Comparison of ENCODE assay signal across 21 cellular contexts in the genomic region with DNA sequence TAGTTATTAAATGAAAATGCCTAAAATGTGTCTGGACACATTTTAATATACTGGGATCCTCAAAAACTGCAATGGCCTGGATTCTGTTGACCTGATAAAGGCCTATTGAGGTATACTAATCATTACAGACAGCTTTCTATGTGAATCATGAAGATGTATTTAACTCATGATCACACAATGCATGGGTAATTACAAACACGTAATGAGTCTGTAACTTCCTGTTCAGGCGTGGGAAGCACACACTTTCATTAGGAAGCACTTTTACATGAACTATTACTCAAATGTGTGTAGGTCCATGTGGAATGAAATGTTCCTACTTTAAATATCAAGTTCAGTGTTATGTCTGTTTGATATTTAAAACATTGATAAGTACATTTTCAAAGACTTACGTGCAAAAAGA.
A peak's percentile ranks its signal among the peaks of the same experiment; 100 is the strongest.
DNase-seq lines count a peak whose midpoint lies in the region; ATAC-seq, FAIRE-seq and TF ChIP-seq lines count a peak whose summit lies in the region.
"Had no signal": no experiment of that assay in that cellular context is flagged by ENCODE, and none has a peak within 500 bp of the region (broad histone marks: within the 10 kb centered on the region; RNA-seq: fewer than 3 reads in every experiment).

No MANE protein-coding gene starts in this region.

- in situ Hi-C loops in GM12878 (cut with MboI), result no loop called here

- TF ChIP-seq CTCF in GM12878 (IDR thresholded peaks at IDR 0.05 in 2 of 3, conservative IDR thresholded peaks at IDR 0.05 in 1 of 3; ENCODE audit: control insufficient read depth in 2 of 3, extremely low read depth in 1 of 3, insufficient read depth in 1 of 3, low read depth in 3 of 3, low read length in 3 of 3) (no peak), epithelial cell of esophagus (IDR thresholded peaks at IDR 0.05; ENCODE audit: insufficient read depth, low read depth, low read length, missing control alignments) (no peak)

- no TSS peak for BruUV-seq in GM12878 (replicated peaks; lab: Mats Ljungman, UMichigan)

- no peaks in the 10 kb centered on the region for H3K9me3 ChIP-seq in GM12878 (replicated peaks; ENCODE audit: control insufficient read depth, insufficient read depth, low read length)

- 67% methylated on average over 3 of the region's 3 CpGs for whole genome bisulfite sequencing in GM12878 (ENCODE audit: insufficient coverage, insufficient replicate concordance, low lambda C conversion rate, missing lambda C conversion rate)

- no peak for TF ChIP-seq POLR2A in GM12878 (IDR thresholded peaks at IDR 0.05; ENCODE audit: low read depth, low read length)

- intact Hi-C loops in GM12878 (cut with micrococcal nuclease; ENCODE audit: unreplicated experiment), result no loop called here
- intact Hi-C loops in left cardiac atrium (cut with DNase I), result no loop called here

- no peak overlapping the region for H3K27ac ChIP-seq in GM12878 (ENCODE audit: control insufficient read depth, insufficient read depth)
- H3K27ac ChIP-seq: 22Rv1, A549, C4-2B had no signal

- H3K4me2 ChIP-seq in GM12878 (ENCODE audit: control insufficient read depth, insufficient read depth), result no peak overlapping the region
- H3K4me2 ChIP-seq: A549, GM23338 had no signal

- DNase-seq in DMS153 (lab: John Stamatoyannopoulos, UW) (peak; percentile 14), DMS153 treated with DMSO at 0.1 percent for 48 hours (lab: John Stamatoyannopoulos, UW; ENCODE audit: unreplicated experiment) (no peak), GM12878 (ENCODE audit: low read depth, low spot score) (no peak), epithelial cell of esophagus (ENCODE audit: low read depth) (peak; percentile 86), left cardiac atrium (no peak), inferior parietal cortex (ENCODE audit: extremely low spot score) (no peak)
- no peak for DNase-seq in stimulated activated CD4-positive, alpha-beta T cell treated with anti-CD3 and anti-CD28 coated beads, Interleukin-2, amount 100 ng/mL, for 24 hours
- DNase-seq in stimulated activated naive CD4-positive, alpha-beta T cell (lab: John Stamatoyannopoulos, UW), result no peak
- DNase-seq: AML-193; CD4-positive, alpha-beta T cell; DMS53; DND-41; HCEC 1CT had no signal

- H3K27me3 ChIP-seq in GM12878 (replicated peaks in 1 of 2; ENCODE audit: control insufficient read depth in 2 of 2, insufficient read depth in 2 of 2, low read length in 1 of 2), result no peaks in the 10 kb centered on the region

- no peaks in the 10 kb centered on the region for H3K4me1 ChIP-seq in GM12878 (ENCODE audit: control insufficient read depth, insufficient read depth, low read length)

- H3K4me3 ChIP-seq in GM12878, result no peak overlapping the region
- H3K4me3 ChIP-seq in epithelial cell of esophagus (ENCODE audit: low read length), result no peak overlapping the region
- H3K4me3 ChIP-seq: A549, GM23338 had no signal

- no peak for FAIRE-seq in GM12878 (lab: Jason Lieb, UNC)
- FAIRE-seq: A549, G401.6, GM12892, H54, HepG2 had no signal

- no peak overlapping the region for H2AFZ ChIP-seq in GM12878 (ENCODE audit: control insufficient read depth, low read depth, low read length)
- H2AFZ ChIP-seq: GM23338 had no signal

- ATAC-seq in GM12878 (peak; percentile 30; the same call in 1 of the 3 replicates), left cardiac atrium (no peak)
- ATAC-seq: A549, GM23338, HepG2 had no signal

- CTCF ChIA-PET in GM12878 (lab: Yijun Ruan, JAX), result interaction anchor here (1.5 kb wide), 1 partner anchor 51 kb away, joined by 4 read pairs; no protein-coding TSS in a partner anchor

- no peaks in the 10 kb centered on the region for H3K36me3 ChIP-seq in GM12878 (ENCODE audit: control insufficient read depth in 2 of 2, insufficient read depth in 2 of 2, low read length in 1 of 2)

- TF ChIP-seq RAD21 in GM12878 (IDR thresholded peaks at IDR 0.05; ENCODE audit: insufficient read depth, low read depth, low read length), result no peak

- TF ChIP-seq EP300 in GM12878 (IDR thresholded peaks at IDR 0.05; ENCODE audit: borderline replicate concordance in 1 of 2, control insufficient read depth in 1 of 2, low read depth in 2 of 2, low read length in 2 of 2), result no peak

- no peaks in the 10 kb centered on the region for H3K79me2 ChIP-seq in GM12878 (ENCODE audit: control insufficient read depth, insufficient read depth, low read length)

- no peaks in the 10 kb centered on the region for H4K20me1 ChIP-seq in GM12878 (ENCODE audit: control insufficient read depth, insufficient read depth)

- SMC1A ChIA-PET in GM12878 (lab: Charles Lee; ENCODE audit: uncharacterized antibody, unreplicated experiment), result interaction anchor here (0.6 to 2.3 kb wide), 4 partner anchors 14 to 100 kb away, joined by 3 to 8 read pairs (median 4); no protein-coding TSS in a partner anchor

- POLR2A ChIA-PET in GM12878 (lab: Charles Lee), result no interaction called here

- no peak overlapping the region for H3K9ac ChIP-seq in GM12878 (ENCODE audit: control insufficient read depth, insufficient read depth, low read length)

- RAD21 ChIA-PET in GM12878 (lab: Charles Lee; ENCODE audit: unreplicated experiment), result no interaction called here

TF ChIP-seq in GM12878, 131 proteins besides CTCF, POLR2A, EP300 and RAD21 (continues in another document):
- TF ChIP-seq, protein P1, sequence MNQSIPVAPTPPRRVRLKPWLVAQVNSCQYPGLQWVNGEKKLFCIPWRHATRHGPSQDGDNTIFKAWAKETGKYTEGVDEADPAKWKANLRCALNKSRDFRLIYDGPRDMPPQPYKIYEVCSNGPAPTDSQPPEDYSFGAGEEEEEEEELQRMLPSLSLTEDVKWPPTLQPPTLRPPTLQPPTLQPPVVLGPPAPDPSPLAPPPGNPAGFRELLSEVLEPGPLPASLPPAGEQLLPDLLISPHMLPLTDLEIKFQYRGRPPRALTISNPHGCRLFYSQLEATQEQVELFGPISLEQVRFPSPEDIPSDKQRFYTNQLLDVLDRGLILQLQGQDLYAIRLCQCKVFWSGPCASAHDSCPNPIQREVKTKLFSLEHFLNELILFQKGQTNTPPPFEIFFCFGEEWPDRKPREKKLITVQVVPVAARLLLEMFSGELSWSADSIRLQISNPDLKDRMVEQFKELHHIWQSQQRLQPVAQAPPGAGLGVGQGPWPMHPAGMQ (IDR thresholded peaks at IDR 0.05; ENCODE audit: borderline replicate concordance), result no peak
- TF ChIP-seq, protein P2, sequence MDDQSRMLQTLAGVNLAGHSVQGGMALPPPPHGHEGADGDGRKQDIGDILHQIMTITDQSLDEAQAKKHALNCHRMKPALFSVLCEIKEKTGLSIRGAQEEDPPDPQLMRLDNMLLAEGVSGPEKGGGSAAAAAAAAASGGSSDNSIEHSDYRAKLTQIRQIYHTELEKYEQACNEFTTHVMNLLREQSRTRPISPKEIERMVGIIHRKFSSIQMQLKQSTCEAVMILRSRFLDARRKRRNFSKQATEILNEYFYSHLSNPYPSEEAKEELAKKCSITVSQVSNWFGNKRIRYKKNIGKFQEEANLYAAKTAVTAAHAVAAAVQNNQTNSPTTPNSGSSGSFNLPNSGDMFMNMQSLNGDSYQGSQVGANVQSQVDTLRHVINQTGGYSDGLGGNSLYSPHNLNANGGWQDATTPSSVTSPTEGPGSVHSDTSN (IDR thresholded peaks at IDR 0.05; ENCODE audit: insufficient replicate concordance, low read depth, low read length), result no peak
- TF ChIP-seq RUNX3 (IDR thresholded peaks at IDR 0.05; ENCODE audit: low read length), result no peak
- no peak for TF ChIP-seq SIX5 (IDR thresholded peaks at IDR 0.05; ENCODE audit: low read depth, low read length, severe bottlenecking)
- TF ChIP-seq, protein P3, sequence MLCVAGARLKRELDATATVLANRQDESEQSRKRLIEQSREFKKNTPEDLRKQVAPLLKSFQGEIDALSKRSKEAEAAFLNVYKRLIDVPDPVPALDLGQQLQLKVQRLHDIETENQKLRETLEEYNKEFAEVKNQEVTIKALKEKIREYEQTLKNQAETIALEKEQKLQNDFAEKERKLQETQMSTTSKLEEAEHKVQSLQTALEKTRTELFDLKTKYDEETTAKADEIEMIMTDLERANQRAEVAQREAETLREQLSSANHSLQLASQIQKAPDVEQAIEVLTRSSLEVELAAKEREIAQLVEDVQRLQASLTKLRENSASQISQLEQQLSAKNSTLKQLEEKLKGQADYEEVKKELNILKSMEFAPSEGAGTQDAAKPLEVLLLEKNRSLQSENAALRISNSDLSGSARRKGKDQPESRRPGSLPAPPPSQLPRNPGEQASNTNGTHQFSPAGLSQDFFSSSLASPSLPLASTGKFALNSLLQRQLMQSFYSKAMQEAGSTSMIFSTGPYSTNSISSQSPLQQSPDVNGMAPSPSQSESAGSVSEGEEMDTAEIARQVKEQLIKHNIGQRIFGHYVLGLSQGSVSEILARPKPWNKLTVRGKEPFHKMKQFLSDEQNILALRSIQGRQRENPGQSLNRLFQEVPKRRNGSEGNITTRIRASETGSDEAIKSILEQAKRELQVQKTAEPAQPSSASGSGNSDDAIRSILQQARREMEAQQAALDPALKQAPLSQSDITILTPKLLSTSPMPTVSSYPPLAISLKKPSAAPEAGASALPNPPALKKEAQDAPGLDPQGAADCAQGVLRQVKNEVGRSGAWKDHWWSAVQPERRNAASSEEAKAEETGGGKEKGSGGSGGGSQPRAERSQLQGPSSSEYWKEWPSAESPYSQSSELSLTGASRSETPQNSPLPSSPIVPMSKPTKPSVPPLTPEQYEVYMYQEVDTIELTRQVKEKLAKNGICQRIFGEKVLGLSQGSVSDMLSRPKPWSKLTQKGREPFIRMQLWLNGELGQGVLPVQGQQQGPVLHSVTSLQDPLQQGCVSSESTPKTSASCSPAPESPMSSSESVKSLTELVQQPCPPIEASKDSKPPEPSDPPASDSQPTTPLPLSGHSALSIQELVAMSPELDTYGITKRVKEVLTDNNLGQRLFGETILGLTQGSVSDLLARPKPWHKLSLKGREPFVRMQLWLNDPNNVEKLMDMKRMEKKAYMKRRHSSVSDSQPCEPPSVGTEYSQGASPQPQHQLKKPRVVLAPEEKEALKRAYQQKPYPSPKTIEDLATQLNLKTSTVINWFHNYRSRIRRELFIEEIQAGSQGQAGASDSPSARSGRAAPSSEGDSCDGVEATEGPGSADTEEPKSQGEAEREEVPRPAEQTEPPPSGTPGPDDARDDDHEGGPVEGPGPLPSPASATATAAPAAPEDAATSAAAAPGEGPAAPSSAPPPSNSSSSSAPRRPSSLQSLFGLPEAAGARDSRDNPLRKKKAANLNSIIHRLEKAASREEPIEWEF (IDR thresholded peaks at IDR 0.05; ENCODE audit: insufficient replicate concordance, low read depth, low read length), result no peak
- TF ChIP-seq SMC3 (IDR thresholded peaks at IDR 0.05; ENCODE audit: borderline replicate concordance, low read length), result no peak
- TF ChIP-seq ZNF622 (IDR thresholded peaks at IDR 0.05), result no peak
- TF ChIP-seq RELA (IDR thresholded peaks at IDR 0.05; ENCODE audit: borderline replicate concordance, partially characterized antibody), result no peak
- TF ChIP-seq TAF1 (IDR thresholded peaks at IDR 0.05; ENCODE audit: borderline replicate concordance, low read depth, low read length), result no peak
- TF ChIP-seq ZNF274 (IDR thresholded peaks at IDR 0.05; ENCODE audit: insufficient read depth, insufficient read length), result no peak
- no peak for TF ChIP-seq IRF4 (IDR thresholded peaks at IDR 0.05; ENCODE audit: low read depth, low read length)
- TF ChIP-seq MEF2B (IDR thresholded peaks at IDR 0.05; ENCODE audit: partially characterized antibody, poor library complexity, severe bottlenecking), result no peak
- no peak for TF ChIP-seq HDAC2 (IDR thresholded peaks at IDR 0.05)

Comparison
In these comparisons a context has a peak if more than half of its experiments do, and no peak if none do; other contexts are left out.
1. DNase-seq: peak in DMS153 (single experiment) and epithelial cell of esophagus (single experiment); none in DMS153 treated with DMSO at 0.1 percent for 48 hours (single experiment), GM12878 (single experiment), left cardiac atrium (single experiment), stimulated activated CD4-positive, alpha-beta T cell treated with anti-CD3 and anti-CD28 coated beads, Interleukin-2, amount 100 ng/mL, for 24 hours (0 of 2), stimulated activated naive CD4-positive, alpha-beta T cell (0 of 6) and inferior parietal cortex (single experiment).